10 cellular contexts compared by ENCODE assay signal in genomic region chr12:92297932-92298681, GRCh38.
A peak's percentile ranks its signal among the peaks of the same experiment; 100 is the strongest.
DNase-seq lines count a peak whose midpoint lies in the region; ATAC-seq and TF ChIP-seq lines count a peak whose summit lies in the region.
"Had no signal": no experiment of that assay in that cellular context is flagged by ENCODE, and none has a peak within 500 bp of the region (broad histone marks: within the 10 kb centered on the region; RNA-seq: fewer than 3 reads in every experiment).

No MANE protein-coding gene starts in this region.

- H3K9me3 Mint-ChIP-seq in activated naive CD4-positive, alpha-beta T cell treated with anti-CD3 and anti-CD28 coated beads, Interleukin-2, amount 50 U/mL, for 72 hours = peaks cover 0 to 8% of the 10 kb centered on the region in 2 donors
- no peaks in the 10 kb centered on the region for H3K9me3 Mint-ChIP-seq in memory B cell

- peaks cover 0 to 35% (median 8%) of the 10 kb centered on the region in 10 experiments; a peak in 12 of 20 replicates for H3K4me1 ChIP-seq in BLaER1 treated with 17β-estradiol and CSF1 and Interleukin-3, amounts not matched to agents 10 nM and 100 nM
- no peaks in the 10 kb centered on the region for H3K4me1 ChIP-seq in prostate gland (replicated peaks)

- no peak overlapping the region for H3K4me3 ChIP-seq in BLaER1 treated with 17β-estradiol and CSF1 and Interleukin-3, amounts not matched to agents 10 nM and 100 nM
- no peak overlapping the region for H3K4me3 ChIP-seq in prostate gland

- DNase-seq in activated naive CD4-positive, alpha-beta T cell treated with anti-CD3 and anti-CD28 coated beads, Interleukin-2, amount 50 U/mL, for 72 hours (ENCODE audit: low spot score in 2 of 2) = peak in 1 of 2 donors; percentile 6
- no peak for DNase-seq in memory B cell (ENCODE audit: low spot score in 2 of 2)
- no peak for DNase-seq in GF-D8 (lab: John Stamatoyannopoulos, UW)
- DNase-seq in prostate gland (ENCODE audit: low spot score) = no peak
- DNase-seq: NCI-H1048; stimulated activated naive CD4-positive, alpha-beta T cell treated with Interleukin-2 at 50 U/mL for 16 hours had no signal

- H3K9ac ChIP-seq in BLaER1 treated with 17β-estradiol and CSF1 and Interleukin-3, amounts not matched to agents 10 nM and 100 nM = peak overlapping the region in 3 of 11 experiments; percentile 33 to 50 (median 44); a peak in 6 of 22 replicates

- no peaks in the 10 kb centered on the region for H3K27me3 Mint-ChIP-seq in memory B cell

- H3K4me1 Mint-ChIP-seq in memory B cell = peaks cover 6% of the 10 kb centered on the region

- H3K27ac ChIP-seq in BLaER1 treated with 17β-estradiol and CSF1 and Interleukin-3, amounts not matched to agents 10 nM and 100 nM = peak overlapping the region in 6 of 11 experiments; percentile 19 to 83 (median 61); a peak in 10 of 22 replicates
- no peak overlapping the region for H3K27ac ChIP-seq in prostate gland

- no peak for TF ChIP-seq POLR2A in prostate gland (IDR thresholded peaks at IDR 0.05)

- peak; percentile 64 for ATAC-seq in HG02610 (IDR thresholded peaks at IDR 0.05; ENCODE audit: unreplicated experiment)
- peak; percentile 85 to 86 for ATAC-seq in activated naive CD4-positive, alpha-beta T cell treated with anti-CD3 and anti-CD28 coated beads, Interleukin-2, amount 50 U/mL, for 72 hours
- ATAC-seq in memory B cell (ENCODE audit: low read depth) = peak; percentile 57
- no peak for ATAC-seq in HG03045 (IDR thresholded peaks at IDR 0.05; ENCODE audit: unreplicated experiment)
- no peak for ATAC-seq in HG02970 (IDR thresholded peaks at IDR 0.05; ENCODE audit: low FRiP score, unreplicated experiment)

- H3K27ac Mint-ChIP-seq in activated naive CD4-positive, alpha-beta T cell treated with anti-CD3 and anti-CD28 coated beads, Interleukin-2, amount 50 U/mL, for 72 hours = peak overlapping the region; percentile 84 to 86
- H3K27ac Mint-ChIP-seq in memory B cell = peak overlapping the region; percentile 31

- intact Hi-C loops in prostate gland (cut with DNase I) = no loop called here

- H3K4me3 Mint-ChIP-seq in memory B cell = no peak overlapping the region

- peak overlapping the region in 5 of 11 experiments; percentile 33 to 63 (median 50); a peak in 12 of 22 replicates for H3K4me2 ChIP-seq in BLaER1 treated with 17β-estradiol and CSF1 and Interleukin-3, amounts not matched to agents 10 nM and 100 nM

- TF ChIP-seq CTCF in prostate gland (IDR thresholded peaks at IDR 0.05) = no peak

- peaks cover 0 to 16% of the 10 kb centered on the region in 2 donors for H3K36me3 Mint-ChIP-seq in activated naive CD4-positive, alpha-beta T cell treated with anti-CD3 and anti-CD28 coated beads, Interleukin-2, amount 50 U/mL, for 72 hours
- H3K36me3 Mint-ChIP-seq in memory B cell = peaks cover 2% of the 10 kb centered on the region

- no peaks in the 10 kb centered on the region for H3K36me3 ChIP-seq in BLaER1 treated with 17β-estradiol and CSF1 and Interleukin-3, amounts not matched to agents 10 nM and 100 nM
- H3K36me3 ChIP-seq in prostate gland = no peaks in the 10 kb centered on the region

- H4K20me1 ChIP-seq in BLaER1 treated with 17β-estradiol and CSF1 and Interleukin-3, amounts not matched to agents 10 nM and 100 nM = no peaks in the 10 kb centered on the region

- H3K9me3 ChIP-seq in BLaER1 treated with 17β-estradiol and CSF1 and Interleukin-3, amounts not matched to agents 10 nM and 100 nM (replicated peaks in 1 of 11) = peaks cover 0 to 26% (median 5%) of the 10 kb centered on the region in 11 experiments; a peak in 10 of 22 replicates
- no peaks in the 10 kb centered on the region for H3K9me3 ChIP-seq in prostate gland

- H3K27me3 ChIP-seq in BLaER1 treated with 17β-estradiol and CSF1 and Interleukin-3, amounts not matched to agents 10 nM and 100 nM = no peaks in the 10 kb centered on the region
- no peaks in the 10 kb centered on the region for H3K27me3 ChIP-seq in prostate gland (replicated peaks; ENCODE audit: insufficient read depth)

- 74% methylated on average over 8 of the region's 8 CpGs for WGBS in prostate gland

Comparison
In these comparisons a context has a peak if more than half of its experiments do, and no peak if none do; other contexts are left out.
1. H3K27ac ChIP-seq: peak in BLaER1 treated with 17β-estradiol and CSF1 and Interleukin-3, amounts not matched to agents 10 nM and 100 nM (6 of 11); none in prostate gland (0 of 2).
2. ATAC-seq: peak in HG02610 (single experiment), activated naive CD4-positive, alpha-beta T cell treated with anti-CD3 and anti-CD28 coated beads, Interleukin-2, amount 50 U/mL, for 72 hours (2 of 2) and memory B cell (single experiment); none in HG03045 (single experiment) and HG02970 (single experiment).